In the genomic region with DNA sequence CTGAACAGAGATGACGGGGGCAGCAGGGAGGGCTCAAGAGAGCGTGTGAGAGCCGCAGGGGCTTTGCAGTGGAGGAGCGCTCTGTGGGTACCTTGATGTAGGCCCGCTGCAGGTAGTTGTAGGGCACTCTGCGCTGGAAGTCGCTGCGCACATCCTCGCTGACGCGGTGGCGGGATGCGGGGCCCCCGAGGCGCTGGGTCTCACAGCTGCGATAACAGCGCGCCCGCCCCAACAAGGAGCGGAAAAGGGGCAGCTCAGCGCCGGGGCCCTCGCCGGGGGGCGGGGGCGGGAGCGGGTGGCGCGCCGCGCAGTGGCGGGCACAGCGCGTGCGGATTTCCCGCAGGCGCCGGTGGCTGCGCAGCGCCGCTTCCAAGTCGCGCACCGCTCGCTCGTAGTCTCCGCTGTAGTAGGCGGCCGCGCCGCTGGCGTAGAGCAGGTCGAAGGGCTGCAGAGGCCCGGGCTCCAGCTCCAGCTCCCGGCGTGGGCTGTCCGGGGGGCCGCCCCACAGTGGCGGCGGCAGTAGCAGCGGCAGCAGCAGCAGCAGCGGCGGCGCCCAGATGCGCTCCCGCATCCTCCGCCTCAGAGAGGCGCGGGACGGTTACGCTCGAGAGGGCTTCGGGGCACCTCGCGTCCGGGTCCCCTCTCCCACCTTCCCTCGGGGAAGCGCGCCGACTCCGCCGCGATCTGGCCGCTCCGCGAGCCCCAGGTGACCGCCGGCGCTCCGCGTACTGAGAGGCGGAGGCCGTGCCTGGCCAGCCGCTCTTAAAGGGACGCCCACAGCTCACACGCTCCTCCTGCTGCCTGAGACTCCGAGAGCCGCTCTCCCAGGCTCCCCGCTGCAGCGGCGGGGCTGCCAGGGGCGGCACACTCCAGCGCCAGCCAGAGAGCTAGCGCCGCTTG, we compare ENCODE assay signal across 1 cellular context.
TF ChIP-seq lines count a peak whose summit lies in the region.

A gene with protein sequence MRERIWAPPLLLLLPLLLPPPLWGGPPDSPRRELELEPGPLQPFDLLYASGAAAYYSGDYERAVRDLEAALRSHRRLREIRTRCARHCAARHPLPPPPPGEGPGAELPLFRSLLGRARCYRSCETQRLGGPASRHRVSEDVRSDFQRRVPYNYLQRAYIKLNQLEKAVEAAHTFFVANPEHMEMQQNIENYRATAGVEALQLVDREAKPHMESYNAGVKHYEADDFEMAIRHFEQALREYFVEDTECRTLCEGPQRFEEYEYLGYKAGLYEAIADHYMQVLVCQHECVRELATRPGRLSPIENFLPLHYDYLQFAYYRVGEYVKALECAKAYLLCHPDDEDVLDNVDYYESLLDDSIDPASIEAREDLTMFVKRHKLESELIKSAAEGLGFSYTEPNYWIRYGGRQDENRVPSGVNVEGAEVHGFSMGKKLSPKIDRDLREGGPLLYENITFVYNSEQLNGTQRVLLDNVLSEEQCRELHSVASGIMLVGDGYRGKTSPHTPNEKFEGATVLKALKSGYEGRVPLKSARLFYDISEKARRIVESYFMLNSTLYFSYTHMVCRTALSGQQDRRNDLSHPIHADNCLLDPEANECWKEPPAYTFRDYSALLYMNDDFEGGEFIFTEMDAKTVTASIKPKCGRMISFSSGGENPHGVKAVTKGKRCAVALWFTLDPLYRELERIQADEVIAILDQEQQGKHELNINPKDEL (minus strand): TSS at position 737 of the 900 bp plus-strand sequence. CDS start 166 bp downstream, at position 571.

TF ChIP-seq in GM12878, 131 proteins besides CTCF, POLR2A, EP300 and RAD21 (continued from another document and continues in another):
- TF ChIP-seq CEBPZ (IDR thresholded peaks at IDR 0.05; ENCODE audit: low read depth, low read length), result no peak
- TF ChIP-seq NR2F1 (conservative IDR thresholded peaks at IDR 0.05), result peak; percentile 30; the same call in 1 of the 2 replicates
- TF ChIP-seq, protein P1, sequence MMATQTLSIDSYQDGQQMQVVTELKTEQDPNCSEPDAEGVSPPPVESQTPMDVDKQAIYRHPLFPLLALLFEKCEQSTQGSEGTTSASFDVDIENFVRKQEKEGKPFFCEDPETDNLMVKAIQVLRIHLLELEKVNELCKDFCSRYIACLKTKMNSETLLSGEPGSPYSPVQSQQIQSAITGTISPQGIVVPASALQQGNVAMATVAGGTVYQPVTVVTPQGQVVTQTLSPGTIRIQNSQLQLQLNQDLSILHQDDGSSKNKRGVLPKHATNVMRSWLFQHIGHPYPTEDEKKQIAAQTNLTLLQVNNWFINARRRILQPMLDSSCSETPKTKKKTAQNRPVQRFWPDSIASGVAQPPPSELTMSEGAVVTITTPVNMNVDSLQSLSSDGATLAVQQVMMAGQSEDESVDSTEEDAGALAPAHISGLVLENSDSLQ (IDR thresholded peaks at IDR 0.05), result no peak
- TF ChIP-seq, protein P2, sequence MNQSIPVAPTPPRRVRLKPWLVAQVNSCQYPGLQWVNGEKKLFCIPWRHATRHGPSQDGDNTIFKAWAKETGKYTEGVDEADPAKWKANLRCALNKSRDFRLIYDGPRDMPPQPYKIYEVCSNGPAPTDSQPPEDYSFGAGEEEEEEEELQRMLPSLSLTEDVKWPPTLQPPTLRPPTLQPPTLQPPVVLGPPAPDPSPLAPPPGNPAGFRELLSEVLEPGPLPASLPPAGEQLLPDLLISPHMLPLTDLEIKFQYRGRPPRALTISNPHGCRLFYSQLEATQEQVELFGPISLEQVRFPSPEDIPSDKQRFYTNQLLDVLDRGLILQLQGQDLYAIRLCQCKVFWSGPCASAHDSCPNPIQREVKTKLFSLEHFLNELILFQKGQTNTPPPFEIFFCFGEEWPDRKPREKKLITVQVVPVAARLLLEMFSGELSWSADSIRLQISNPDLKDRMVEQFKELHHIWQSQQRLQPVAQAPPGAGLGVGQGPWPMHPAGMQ (IDR thresholded peaks at IDR 0.05; ENCODE audit: borderline replicate concordance), result no peak
- TF ChIP-seq FOS (IDR thresholded peaks at IDR 0.05; ENCODE audit: borderline replicate concordance, extremely low read depth, insufficient read length), result no peak
- no peak for TF ChIP-seq BMI1 (IDR thresholded peaks at IDR 0.05; ENCODE audit: borderline replicate concordance)
- TF ChIP-seq MYB (IDR thresholded peaks at IDR 0.05; ENCODE audit: borderline replicate concordance, low read depth, low read length), result no peak
- no peak for TF ChIP-seq ZSCAN29 (IDR thresholded peaks at IDR 0.05)
- TF ChIP-seq REST (IDR thresholded peaks at IDR 0.05; ENCODE audit: low read depth, low read length), result no peak
- no peak for TF ChIP-seq SMARCA5 (IDR thresholded peaks at IDR 0.05)
- no peak for TF ChIP-seq STAT3 (IDR thresholded peaks at IDR 0.05; ENCODE audit: low read depth, low read length)
- TF ChIP-seq CEBPB (IDR thresholded peaks at IDR 0.05; ENCODE audit: borderline replicate concordance in 1 of 2, low read depth in 2 of 2, low read length in 2 of 2), result no peak
- TF ChIP-seq SMC3 (IDR thresholded peaks at IDR 0.05; ENCODE audit: borderline replicate concordance, low read length), result no peak
- TF ChIP-seq POLR2AphosphoS5 (IDR thresholded peaks at IDR 0.05; ENCODE audit: low read length), result no peak
- TF ChIP-seq BCL3 (IDR thresholded peaks at IDR 0.05; ENCODE audit: borderline replicate concordance, insufficient read depth, low read depth, low read length, poor library complexity, severe bottlenecking), result peak; percentile 6
- no peak for TF ChIP-seq BACH1 (IDR thresholded peaks at IDR 0.05; ENCODE audit: borderline replicate concordance)
- peak; percentile 20; the same call in 1 of the 2 replicates for TF ChIP-seq CBFB (IDR thresholded peaks at IDR 0.05; ENCODE audit: low read depth)
- TF ChIP-seq DPF2 (IDR thresholded peaks at IDR 0.05), result 0 out of 2 replicates have a peak, but pooled peaks have one; percentile 47
- TF ChIP-seq MYC (IDR thresholded peaks at IDR 0.05; ENCODE audit: insufficient read depth, insufficient read length, insufficient replicate concordance, low read length, severe bottlenecking), result no peak
- TF ChIP-seq HDAC6 (IDR thresholded peaks at IDR 0.05; ENCODE audit: unreplicated experiment), result peak; percentile 53
- no peak for TF ChIP-seq RAD51 (IDR thresholded peaks at IDR 0.05)
- TF ChIP-seq NRF1 (conservative IDR thresholded peaks at IDR 0.05; ENCODE audit: low read depth, low read length), result no peak
- no peak for TF ChIP-seq SP1 (IDR thresholded peaks at IDR 0.05; ENCODE audit: low read depth, low read length)
- 0 out of 2 replicates have a peak, but pooled peaks have one; percentile 28 for TF ChIP-seq HDGF (IDR thresholded peaks at IDR 0.05)
- TF ChIP-seq SMAD1 (IDR thresholded peaks at IDR 0.05; ENCODE audit: low read depth, partially characterized antibody), result no peak
- peak; percentile 45; the same call in 1 of the 2 replicates for TF ChIP-seq SMAD5 (IDR thresholded peaks at IDR 0.05; ENCODE audit: low read depth)
- TF ChIP-seq, protein P3, sequence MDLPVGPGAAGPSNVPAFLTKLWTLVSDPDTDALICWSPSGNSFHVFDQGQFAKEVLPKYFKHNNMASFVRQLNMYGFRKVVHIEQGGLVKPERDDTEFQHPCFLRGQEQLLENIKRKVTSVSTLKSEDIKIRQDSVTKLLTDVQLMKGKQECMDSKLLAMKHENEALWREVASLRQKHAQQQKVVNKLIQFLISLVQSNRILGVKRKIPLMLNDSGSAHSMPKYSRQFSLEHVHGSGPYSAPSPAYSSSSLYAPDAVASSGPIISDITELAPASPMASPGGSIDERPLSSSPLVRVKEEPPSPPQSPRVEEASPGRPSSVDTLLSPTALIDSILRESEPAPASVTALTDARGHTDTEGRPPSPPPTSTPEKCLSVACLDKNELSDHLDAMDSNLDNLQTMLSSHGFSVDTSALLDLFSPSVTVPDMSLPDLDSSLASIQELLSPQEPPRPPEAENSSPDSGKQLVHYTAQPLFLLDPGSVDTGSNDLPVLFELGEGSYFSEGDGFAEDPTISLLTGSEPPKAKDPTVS (IDR thresholded peaks at IDR 0.05; ENCODE audit: low read depth, low read length), result no peak
- no peak for TF ChIP-seq MEF2A (IDR thresholded peaks at IDR 0.05; ENCODE audit: insufficient read depth, low read depth, low read length)
- no peak for TF ChIP-seq PAX5 (IDR thresholded peaks at IDR 0.05; ENCODE audit: borderline replicate concordance, low read depth, low read length)
- no peak for TF ChIP-seq IKZF2 (IDR thresholded peaks at IDR 0.05)
- peak; percentile 56; the same call in 1 of the 2 replicates for TF ChIP-seq EED (IDR thresholded peaks at IDR 0.05; ENCODE audit: low read depth)
- peak; percentile 61 for TF ChIP-seq IKZF1 (conservative IDR thresholded peaks at IDR 0.05)
- no peak for TF ChIP-seq ESRRA (IDR thresholded peaks at IDR 0.05; ENCODE audit: low read length)
- TF ChIP-seq LARP7 (IDR thresholded peaks at IDR 0.05), result peak; percentile 55
- peak; percentile 17; the same call in 1 of the 2 replicates for TF ChIP-seq ZBED1 (IDR thresholded peaks at IDR 0.05; ENCODE audit: borderline replicate concordance)
- 0 out of 2 replicates have a peak, but pooled peaks have one; percentile 1 for TF ChIP-seq TAF1 (IDR thresholded peaks at IDR 0.05; ENCODE audit: borderline replicate concordance, low read depth, low read length)
- TF ChIP-seq USF2 (IDR thresholded peaks at IDR 0.05; ENCODE audit: borderline replicate concordance, low read depth, low read length), result no peak
- no peak for TF ChIP-seq RB1 (IDR thresholded peaks at IDR 0.05; ENCODE audit: borderline replicate concordance)
- TF ChIP-seq, protein P4, sequence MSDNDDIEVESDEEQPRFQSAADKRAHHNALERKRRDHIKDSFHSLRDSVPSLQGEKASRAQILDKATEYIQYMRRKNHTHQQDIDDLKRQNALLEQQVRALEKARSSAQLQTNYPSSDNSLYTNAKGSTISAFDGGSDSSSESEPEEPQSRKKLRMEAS (IDR thresholded peaks at IDR 0.05; ENCODE audit: low read depth, low read length), result no peak
- TF ChIP-seq BHLHE40 (IDR thresholded peaks at IDR 0.05; ENCODE audit: borderline replicate concordance in 1 of 2, low read depth in 2 of 2, low read length in 1 of 2), result no peak; a peak in 2 of 4 replicates
- 0 out of 2 replicates have a peak, but pooled peaks have one; percentile 3 for TF ChIP-seq ATF7 (IDR thresholded peaks at IDR 0.05; ENCODE audit: low read depth)
- TF ChIP-seq MEF2B (IDR thresholded peaks at IDR 0.05; ENCODE audit: partially characterized antibody, poor library complexity, severe bottlenecking), result no peak
- no peak for TF ChIP-seq ASH2L (IDR thresholded peaks at IDR 0.05; ENCODE audit: borderline replicate concordance, low read depth)
